In genomic region chr7:142782922-142783900, GRCh38 we compare ENCODE assay signal across 8 cellular contexts. TPM values are rescaled to one million over a fixed set of nuclear protein-coding genes. Genes with fewer than 3 reads are reported as not detected.
A peak's percentile ranks its signal among the peaks of the same experiment; 100 is the strongest.
DNase-seq lines count a peak whose midpoint lies in the region; ATAC-seq and TF ChIP-seq lines count a peak whose summit lies in the region.

No MANE protein-coding gene starts in this region.

- TF ChIP-seq CTCF in liver (IDR thresholded peaks at IDR 0.05; ENCODE audit: low read depth, low read length, missing input control) = peak; percentile 99

- peak overlapping the region; percentile 83 for H3K27ac Mint-ChIP-seq in activated CD4-positive, alpha-beta T cell treated with anti-CD3 and anti-CD28 coated beads, Interleukin-2, amount 10 ng/mL, durations not matched to agents 24 days and 14 days

- no peaks in the 10 kb centered on the region for H3K9me3 ChIP-seq in liver (ENCODE audit: control insufficient read depth in 4 of 4, low read length in 3 of 4)

- peak overlapping the region in 2 of 3 donors; percentile 32 for H3K4me3 ChIP-seq in liver (ENCODE audit: low read depth in 1 of 3, low read length in 3 of 3)

- peak; percentile 84 for DNase-seq in COLO668 (lab: John Stamatoyannopoulos, UW; ENCODE audit: unreplicated experiment)
- peak; percentile 71 for DNase-seq in NCI-H524 treated with DMSO at 0.1 percent for 48 hours (lab: John Stamatoyannopoulos, UW)
- peak; percentile 91 for DNase-seq in activated CD4-positive, alpha-beta T cell treated with anti-CD3 and anti-CD28 coated beads, Interleukin-2, amount 10 ng/mL, durations not matched to agents 24 days and 14 days
- peak; percentile 79 to 92 for DNase-seq in dermis microvascular lymphatic vessel endothelial cell (ENCODE audit: low read depth in 2 of 2)
- peak in 2 of 3 experiments; percentile 54 to 77 for DNase-seq in stimulated activated CD4-positive, alpha-beta T cell treated with anti-CD3 and anti-CD28 coated beads, TNF-alpha, amount 100 ng/mL, for 24 hours (ENCODE audit: low read depth in 3 of 3)

- H3K4me1 Mint-ChIP-seq in activated CD4-positive, alpha-beta T cell treated with anti-CD3 and anti-CD28 coated beads, Interleukin-2, amount 10 ng/mL, durations not matched to agents 24 days and 14 days = peaks cover 8% of the 10 kb centered on the region

- no peaks in the 10 kb centered on the region for H3K27me3 ChIP-seq in liver (ENCODE audit: control insufficient read depth in 4 of 4, insufficient read depth in 4 of 4, low read length in 3 of 4)

- TF ChIP-seq RAD21 in liver (IDR thresholded peaks at IDR 0.05) = peak; percentile 92 to 93

- no peak overlapping the region for H3K9ac ChIP-seq in liver (ENCODE audit: low read depth in 1 of 2, low read length in 2 of 2)

- intact Hi-C loops in activated CD4-positive, alpha-beta T cell treated with anti-CD3 and anti-CD28 coated beads, Interleukin-2, amount 10 ng/mL, durations not matched to agents 24 days and 14 days (cut with micrococcal nuclease) = loop anchor here (1.0 kb wide), 3 partner anchors 71 to 151 kb away; no protein-coding TSS in a partner anchor

- H3K4me1 ChIP-seq in liver (ENCODE audit: control insufficient read depth in 4 of 4, insufficient read depth in 4 of 4, low read length in 3 of 4) = peaks cover 0 to 5% (median 1%) of the 10 kb centered on the region in 4 donors

- peaks cover 13% of the 10 kb centered on the region for H3K36me3 Mint-ChIP-seq in activated CD4-positive, alpha-beta T cell treated with anti-CD3 and anti-CD28 coated beads, Interleukin-2, amount 10 ng/mL, durations not matched to agents 24 days and 14 days (ENCODE audit: low read depth)

- ATAC-seq in GM19463 (IDR thresholded peaks at IDR 0.05; ENCODE audit: unreplicated experiment) (peak; percentile 93), HG03558 (IDR thresholded peaks at IDR 0.05; ENCODE audit: extremely low read depth, unreplicated experiment) (peak; percentile 80)

- H3K36me3 ChIP-seq in liver (ENCODE audit: control insufficient read depth in 4 of 4, insufficient read depth in 3 of 4, low read depth in 1 of 4, low read length in 3 of 4) = no peaks in the 10 kb centered on the region

- 11% methylated on average over 32 of the region's 32 CpGs for WGBS in liver

- H3K4me3 Mint-ChIP-seq in activated CD4-positive, alpha-beta T cell treated with anti-CD3 and anti-CD28 coated beads, Interleukin-2, amount 10 ng/mL, durations not matched to agents 24 days and 14 days = peak overlapping the region; percentile 79

- no peak overlapping the region for H3K27ac ChIP-seq in liver (ENCODE audit: low read depth in 1 of 2, low read length in 2 of 2)

- no peaks in the 10 kb centered on the region for H3K27me3 Mint-ChIP-seq in activated CD4-positive, alpha-beta T cell treated with anti-CD3 and anti-CD28 coated beads, Interleukin-2, amount 10 ng/mL, durations not matched to agents 24 days and 14 days

- H3K9me3 Mint-ChIP-seq in activated CD4-positive, alpha-beta T cell treated with anti-CD3 and anti-CD28 coated beads, Interleukin-2, amount 10 ng/mL, durations not matched to agents 24 days and 14 days = no peaks in the 10 kb centered on the region

TF ChIP-seq in liver, 16 proteins besides CTCF, POLR2A, EP300 and RAD21:
- TF ChIP-seq MAX (IDR thresholded peaks at IDR 0.05) (peak; percentile 49), JUND (IDR thresholded peaks at IDR 0.05) (no peak), RXRA (IDR thresholded peaks at IDR 0.05) (peak in 1 of 2 donors; percentile 10)

RNA-seq across cellular contexts. Expression of gene PRSS2, which starts 12.4 kb away (rescaled TPM):
- total RNA-seq in activated CD4-positive, alpha-beta T cell treated with anti-CD3 and anti-CD28 coated beads, Interleukin-2, amount 10 ng/mL, durations not matched to agents 24 days and 14 days = not detected in 2 replicates
- not detected in 2 replicates for total RNA-seq in dermis microvascular lymphatic vessel endothelial cell
- total RNA-seq in liver = not detected
- under 1 TPM in 1 of 2 donors, not detected in 1; 0.21 TPM for polyA plus RNA-seq in liver

RNA-seq across cellular contexts. Expression of gene PRSS1, which starts 33.9 kb away (rescaled TPM):
- total RNA-seq in activated CD4-positive, alpha-beta T cell treated with anti-CD3 and anti-CD28 coated beads, Interleukin-2, amount 10 ng/mL, durations not matched to agents 24 days and 14 days = not detected in 2 replicates
- total RNA-seq in dermis microvascular lymphatic vessel endothelial cell (not detected in 2 replicates), liver (not detected)
- polyA plus RNA-seq in liver = not detected
